ENCODE assay signal across 8 cellular contexts in genomic region chr3:195259564-195260285, GRCh38. TPM values are rescaled to one million over a fixed set of nuclear protein-coding genes. Genes with fewer than 3 reads are reported as not detected.
DNase-seq lines count a peak whose midpoint lies in the region; ATAC-seq and TF ChIP-seq lines count a peak whose summit lies in the region.

No MANE protein-coding gene starts in this region.

- H3K27me3 ChIP-seq in GM06990 (replicated peaks; ENCODE audit: control insufficient read depth, insufficient read depth, low read length): no peaks in the 10 kb centered on the region
- no peaks in the 10 kb centered on the region for H3K27me3 ChIP-seq in MM.1S (replicated peaks; ENCODE audit: insufficient read depth, low read length)
- no peaks in the 10 kb centered on the region for H3K27me3 ChIP-seq in thoracic aorta (replicated peaks; ENCODE audit: insufficient read depth)

- peak; percentile 94 for DNase-seq in GM06990 (ENCODE audit: extremely low read depth, insufficient read length)
- DNase-seq in HCEC 1CT: peak; percentile 84
- DNase-seq in MM.1S: peak; percentile 99
- peak; percentile 77 for DNase-seq in SK-MEL-5 (ENCODE audit: low read depth, low spot score)
- DNase-seq in activated naive CD4-positive, alpha-beta T cell treated with anti-CD3 and anti-CD28 coated beads, Interleukin-2, amount 10 ng/mL, durations not matched to agents 7 days and 5 days: peak; percentile 90
- DNase-seq in glomerular visceral epithelial cell (ENCODE audit: extremely low spot score): peak; percentile 94
- DNase-seq in osteocyte (ENCODE audit: extremely low spot score, unreplicated experiment): peak; percentile 96
- DNase-seq in thoracic aorta (ENCODE audit: low spot score): peak; percentile 76

- peaks cover 1% of the 10 kb centered on the region for H3K36me3 Mint-ChIP-seq in activated naive CD4-positive, alpha-beta T cell treated with anti-CD3 and anti-CD28 coated beads, Interleukin-2, amount 10 ng/mL, durations not matched to agents 7 days and 5 days
- H3K36me3 Mint-ChIP-seq in osteocyte (ENCODE audit: unreplicated experiment): no peaks in the 10 kb centered on the region

- peak overlapping the region; percentile 92 for H3K4me2 ChIP-seq in MM.1S (ENCODE audit: low read depth, low read length)

- H3K4me3 Mint-ChIP-seq in activated naive CD4-positive, alpha-beta T cell treated with anti-CD3 and anti-CD28 coated beads, Interleukin-2, amount 10 ng/mL, durations not matched to agents 7 days and 5 days: no peak overlapping the region
- H3K4me3 Mint-ChIP-seq in osteocyte (ENCODE audit: unreplicated experiment): peak overlapping the region; percentile 67

- ATAC-seq in thoracic aorta (ENCODE audit: insufficient number of reproducible peaks, low FRiP score, low read depth): peak; percentile 62

- H3K36me3 ChIP-seq in GM06990 (ENCODE audit: control insufficient read depth, insufficient read depth, low read length) (peaks cover 1% of the 10 kb centered on the region; the same call in 1 of the 2 replicates), MM.1S (replicated peaks; ENCODE audit: insufficient read depth, low read length) (no peaks in the 10 kb centered on the region), thoracic aorta (no peaks in the 10 kb centered on the region)

- H4K20me1 ChIP-seq in MM.1S (ENCODE audit: insufficient read depth, low read length): no peaks in the 10 kb centered on the region

- TF ChIP-seq CTCF in GM06990 (IDR thresholded peaks at IDR 0.05; ENCODE audit: insufficient read depth, low read length, poor library complexity, severe bottlenecking): no peak
- no peak for TF ChIP-seq CTCF in MM.1S (IDR thresholded peaks at IDR 0.05; ENCODE audit: low read length)
- peak; percentile 78 for TF ChIP-seq CTCF in osteocyte (IDR thresholded peaks at IDR 0.05)
- no peak for TF ChIP-seq CTCF in thoracic aorta (IDR thresholded peaks at IDR 0.05)

- H3K4me1 Mint-ChIP-seq in activated naive CD4-positive, alpha-beta T cell treated with anti-CD3 and anti-CD28 coated beads, Interleukin-2, amount 10 ng/mL, durations not matched to agents 7 days and 5 days: peaks cover 35% of the 10 kb centered on the region
- H3K4me1 Mint-ChIP-seq in osteocyte (ENCODE audit: unreplicated experiment): peaks cover 39% of the 10 kb centered on the region

- H3K9me2 ChIP-seq in MM.1S (replicated peaks; ENCODE audit: insufficient read depth, low read length): no peaks in the 10 kb centered on the region

- H3K27ac ChIP-seq in MM.1S (ENCODE audit: low read length): peak overlapping the region; percentile 56; the same call in 1 of the 2 replicates
- peak overlapping the region; percentile 66 to 82 for H3K27ac ChIP-seq in thoracic aorta

- H3K9me3 ChIP-seq in MM.1S (replicated peaks; ENCODE audit: insufficient read depth, low read length): no peaks in the 10 kb centered on the region
- H3K9me3 ChIP-seq in thoracic aorta: no peaks in the 10 kb centered on the region

- peaks cover 16% of the 10 kb centered on the region; the same call in 1 of the 2 replicates for H3F3A ChIP-seq in MM.1S (ENCODE audit: insufficient read depth, low read length)

- peaks cover 3% of the 10 kb centered on the region for H3K27me3 Mint-ChIP-seq in activated naive CD4-positive, alpha-beta T cell treated with anti-CD3 and anti-CD28 coated beads, Interleukin-2, amount 10 ng/mL, durations not matched to agents 7 days and 5 days
- H3K27me3 Mint-ChIP-seq in osteocyte (ENCODE audit: unreplicated experiment): no peaks in the 10 kb centered on the region

- no peaks in the 10 kb centered on the region for H3K9me3 Mint-ChIP-seq in activated naive CD4-positive, alpha-beta T cell treated with anti-CD3 and anti-CD28 coated beads, Interleukin-2, amount 10 ng/mL, durations not matched to agents 7 days and 5 days
- H3K9me3 Mint-ChIP-seq in osteocyte (ENCODE audit: unreplicated experiment): no peaks in the 10 kb centered on the region

- H2AFZ ChIP-seq in MM.1S (ENCODE audit: low read length): peak overlapping the region; percentile 67

- H3K9ac ChIP-seq in MM.1S (ENCODE audit: low read length): peak overlapping the region; percentile 67

- in situ Hi-C loops in SK-MEL-5 (cut with HindIII; ENCODE audit: low pct_unique_long_range_greater_than_20kb, low sequenced_read_pairs): no loop called here

- peak overlapping the region; percentile 45 for H3K27ac Mint-ChIP-seq in activated naive CD4-positive, alpha-beta T cell treated with anti-CD3 and anti-CD28 coated beads, Interleukin-2, amount 10 ng/mL, durations not matched to agents 7 days and 5 days
- peak overlapping the region; percentile 60 for H3K27ac Mint-ChIP-seq in osteocyte (ENCODE audit: unreplicated experiment)

- no peaks in the 10 kb centered on the region for H3K79me2 ChIP-seq in MM.1S (ENCODE audit: low read length)

- H3K4me1 ChIP-seq in MM.1S (ENCODE audit: low read length) (peaks cover 8% of the 10 kb centered on the region), thoracic aorta (ENCODE audit: control insufficient read depth in 1 of 2, low read depth in 2 of 2) (peaks cover 7 to 35% of the 10 kb centered on the region in 2 donors)

- CTCF ChIA-PET in activated naive CD4-positive, alpha-beta T cell treated with anti-CD3 and anti-CD28 coated beads, Interleukin-2, amount 10 ng/mL, durations not matched to agents 7 days and 5 days (lab: Charles Lee): interaction anchor here (1.2 to 4.1 kb wide), 2 partner anchors 9 to 577 kb away, joined by 3 to 32 read pairs; no protein-coding TSS in a partner anchor

- peak overlapping the region; percentile 71 for H3K4me3 ChIP-seq in GM06990 (replicated peaks; ENCODE audit: low read depth, low read length)
- peak overlapping the region; percentile 75 for H3K4me3 ChIP-seq in MM.1S (ENCODE audit: low read length)
- H3K4me3 ChIP-seq in thoracic aorta: peak overlapping the region; percentile 79

RNA-seq across cellular contexts. Expression of gene XXYLT1, which starts 11.2 kb away (rescaled TPM):
- 16.9 and 17.0 TPM in 2 replicates for total RNA-seq in SK-MEL-5 (2014; rRNA removed; shearing (Covaris generic))
- 24.2 and 25.3 TPM in 2 replicates for polyA plus RNA-seq in SK-MEL-5 (2015; cell fraction: cytosol; rRNA removed)
- polyA plus RNA-seq in SK-MEL-5 (2015; cell fraction: nucleus; rRNA removed): 28.4 TPM in 2 replicates
- total RNA-seq in osteocyte (35.1 and 35.8 TPM in 2 replicates), thoracic aorta (10 to 100 TPM; 17.7 to 21.2 TPM)

Comparison
In these comparisons a context has a peak if more than half of its experiments do, and no peak if none do; other contexts are left out.
1. Peak in every context shown above with its lines: DNase-seq, ATAC-seq, H3K4me3 ChIP-seq and H3K27ac ChIP-seq.